ENCODE assay signal across 13 cellular contexts in genomic region chr10:80486785-80487421, GRCh38. TPM values are rescaled to one million over a fixed set of nuclear protein-coding genes. Genes with fewer than 3 reads are reported as not detected.
DNase-seq lines count a peak whose midpoint lies in the region; ATAC-seq and TF ChIP-seq lines count a peak whose summit lies in the region.
"Had no signal": no experiment of that assay in that cellular context is flagged by ENCODE, and none has a peak within 500 bp of the region (broad histone marks: within the 10 kb centered on the region; RNA-seq: fewer than 3 reads in every experiment).

No MANE protein-coding gene starts in this region.

- H3K27ac Mint-ChIP-seq in activated naive CD4-positive, alpha-beta T cell treated with anti-CD3 and anti-CD28 coated beads, Interleukin-2, amount 10 ng/mL, durations not matched to agents 7 days and 5 days = peak overlapping the region; percentile 95
- peak overlapping the region; percentile 94 for H3K27ac Mint-ChIP-seq in activated CD8-positive, alpha-beta T cell treated with anti-CD3 and anti-CD28 coated beads, Interleukin-2, amount 10 ng/mL, durations not matched to agents 7 days and 5 days
- H3K27ac Mint-ChIP-seq: memory B cell had no signal

- peaks cover 67% of the 10 kb centered on the region for H3K36me3 Mint-ChIP-seq in activated naive CD4-positive, alpha-beta T cell treated with anti-CD3 and anti-CD28 coated beads, Interleukin-2, amount 10 ng/mL, durations not matched to agents 7 days and 5 days
- H3K36me3 Mint-ChIP-seq in activated CD8-positive, alpha-beta T cell treated with anti-CD3 and anti-CD28 coated beads, Interleukin-2, amount 10 ng/mL, durations not matched to agents 7 days and 5 days (ENCODE audit: low read depth) = peaks cover 69% of the 10 kb centered on the region

- no peak for TF ChIP-seq CTCF in left lung (IDR thresholded peaks at IDR 0.05)
- no peak for TF ChIP-seq CTCF in suprapubic skin (IDR thresholded peaks at IDR 0.05)

- ATAC-seq in activated CD8-positive, alpha-beta T cell treated with anti-CD3 and anti-CD28 coated beads, Interleukin-2, amount 10 ng/mL, durations not matched to agents 7 days and 5 days = no peak
- no peak for ATAC-seq in left lung

- CTCF ChIA-PET in activated naive CD4-positive, alpha-beta T cell treated with anti-CD3 and anti-CD28 coated beads, Interleukin-2, amount 10 ng/mL, durations not matched to agents 7 days and 5 days (lab: Charles Lee) = interaction anchor here (0.7 to 4.5 kb wide), 7 partner anchors 12 to 27 kb away, joined by 3 to 36 read pairs (median 4); no protein-coding TSS in a partner anchor
- CTCF ChIA-PET in activated CD8-positive, alpha-beta T cell treated with anti-CD3 and anti-CD28 coated beads, Interleukin-2, amount 10 ng/mL, durations not matched to agents 7 days and 5 days (lab: Charles Lee) = interaction anchor here (1.0 to 5.3 kb wide), 15 partner anchors 9 to 48 kb away, joined by 3 to 46 read pairs (median 8); no protein-coding TSS in a partner anchor

- intact Hi-C loops in left lung (cut with DNase I) = no loop called here

- no peaks in the 10 kb centered on the region for H3K27me3 ChIP-seq in left lung
- no peaks in the 10 kb centered on the region for H3K27me3 ChIP-seq in suprapubic skin

- no peaks in the 10 kb centered on the region for H3K9me3 ChIP-seq in left lung
- no peaks in the 10 kb centered on the region for H3K9me3 ChIP-seq in suprapubic skin

- H3K4me3 Mint-ChIP-seq in activated naive CD4-positive, alpha-beta T cell treated with anti-CD3 and anti-CD28 coated beads, Interleukin-2, amount 10 ng/mL, durations not matched to agents 7 days and 5 days = peak overlapping the region; percentile 72
- peak overlapping the region; percentile 74 for H3K4me3 Mint-ChIP-seq in activated CD8-positive, alpha-beta T cell treated with anti-CD3 and anti-CD28 coated beads, Interleukin-2, amount 10 ng/mL, durations not matched to agents 7 days and 5 days
- H3K4me3 Mint-ChIP-seq: memory B cell had no signal

- POLR2A ChIA-PET in activated CD8-positive, alpha-beta T cell treated with anti-CD3 and anti-CD28 coated beads, Interleukin-2, amount 10 ng/mL, durations not matched to agents 7 days and 5 days (lab: Charles Lee) = interaction anchor here (0.7 to 9.7 kb wide), 7 partner anchors 11 to 128 kb away, joined by 3 to 67 read pairs (median 18); no protein-coding TSS in a partner anchor

- H3K4me1 ChIP-seq in left lung = peaks cover 40 to 100% of the 10 kb centered on the region in 2 donors
- H3K4me1 ChIP-seq in suprapubic skin = peaks cover 86% of the 10 kb centered on the region

- H3K4me1 Mint-ChIP-seq in activated naive CD4-positive, alpha-beta T cell treated with anti-CD3 and anti-CD28 coated beads, Interleukin-2, amount 10 ng/mL, durations not matched to agents 7 days and 5 days = peaks cover 95% of the 10 kb centered on the region
- H3K4me1 Mint-ChIP-seq in activated CD8-positive, alpha-beta T cell treated with anti-CD3 and anti-CD28 coated beads, Interleukin-2, amount 10 ng/mL, durations not matched to agents 7 days and 5 days (ENCODE audit: low read depth) = peaks cover 96% of the 10 kb centered on the region

- DNase-seq in activated naive CD4-positive, alpha-beta T cell treated with anti-CD3 and anti-CD28 coated beads, Interleukin-2, amount 10 ng/mL, durations not matched to agents 7 days and 5 days = no peak
- DNase-seq in activated naive CD4-positive, alpha-beta T cell treated with anti-CD3 and anti-CD28 coated beads, Interleukin-2, amount 50 U/mL, for 16 hours = no peak
- DNase-seq in activated CD8-positive, alpha-beta T cell treated with anti-CD3 and anti-CD28 coated beads, Interleukin-2, amount 10 ng/mL, durations not matched to agents 7 days and 5 days = no peak
- no peak for DNase-seq in left lung
- DNase-seq in suprapubic skin (ENCODE audit: low spot score in 2 of 2) = no peak
- DNase-seq in ecto neural progenitor cell (ENCODE audit: low spot score) = no peak
- no peak for DNase-seq in kidney glomerular epithelial cell (lab: John Stamatoyannopoulos, UW)
- no peak for DNase-seq in effector CD8-positive, alpha-beta T cell (lab: John Stamatoyannopoulos, UW)
- DNase-seq: H7, hypothalamus, NCI-H2107 had no signal

- H3K9me3 Mint-ChIP-seq in activated naive CD4-positive, alpha-beta T cell treated with anti-CD3 and anti-CD28 coated beads, Interleukin-2, amount 10 ng/mL, durations not matched to agents 7 days and 5 days = no peaks in the 10 kb centered on the region
- H3K9me3 Mint-ChIP-seq in activated CD8-positive, alpha-beta T cell treated with anti-CD3 and anti-CD28 coated beads, Interleukin-2, amount 10 ng/mL, durations not matched to agents 7 days and 5 days (ENCODE audit: insufficient read depth) = no peaks in the 10 kb centered on the region
- H3K9me3 Mint-ChIP-seq: memory B cell had no signal

- H3K36me3 ChIP-seq in left lung (peaks cover 0 to 32% of the 10 kb centered on the region in 2 donors), suprapubic skin (peaks cover 31% of the 10 kb centered on the region)

- H3K4me3 ChIP-seq in left lung = no peak overlapping the region
- H3K4me3 ChIP-seq in suprapubic skin = no peak overlapping the region

- no peak for TF ChIP-seq EP300 in suprapubic skin (IDR thresholded peaks at IDR 0.05)

- no peak for TF ChIP-seq POLR2A in suprapubic skin (IDR thresholded peaks at IDR 0.05)

- H3K27me3 Mint-ChIP-seq in activated naive CD4-positive, alpha-beta T cell treated with anti-CD3 and anti-CD28 coated beads, Interleukin-2, amount 10 ng/mL, durations not matched to agents 7 days and 5 days = no peaks in the 10 kb centered on the region
- no peaks in the 10 kb centered on the region for H3K27me3 Mint-ChIP-seq in activated CD8-positive, alpha-beta T cell treated with anti-CD3 and anti-CD28 coated beads, Interleukin-2, amount 10 ng/mL, durations not matched to agents 7 days and 5 days (ENCODE audit: low read depth)
- H3K27me3 Mint-ChIP-seq: memory B cell had no signal

- H3K27ac ChIP-seq in left lung (peak overlapping the region; percentile 58 to 90), suprapubic skin (peak overlapping the region; percentile 58)

- WGBS in suprapubic skin = 97% methylated on average over 6 of the region's 9 CpGs

RNA-seq across cellular contexts. Expression of gene TSPAN14, which starts 32.8 kb away (rescaled TPM):
- total RNA-seq in activated CD8-positive, alpha-beta T cell treated with anti-CD3 and anti-CD28 coated beads, Interleukin-2, amount 10 ng/mL, durations not matched to agents 7 days and 5 days = 100 to 1,000 TPM; 109 to 117 TPM
- total RNA-seq in left lung (100 to 1,000 TPM; 116 to 158 TPM), suprapubic skin (100 to 1,000 TPM in 3 of 4 donors, 10 to 100 TPM in 1; 99.7 to 145 (median 122) TPM)

RNA-seq across cellular contexts. Expression of gene SH2D4B, which starts 50.8 kb away (rescaled TPM):
- total RNA-seq in activated CD8-positive, alpha-beta T cell treated with anti-CD3 and anti-CD28 coated beads, Interleukin-2, amount 10 ng/mL, durations not matched to agents 7 days and 5 days = under 1 TPM; 0.13 to 0.21 TPM
- total RNA-seq in left lung (under 1 TPM; 0.23 to 0.37 TPM), suprapubic skin (under 1 TPM in 2 of 4 donors, not detected in 2; 0.18 to 0.23 TPM)
- total RNA-seq: H7, MCF 10A had no signal
